ENCODE assay signal across 19 cellular contexts in the genomic region with DNA sequence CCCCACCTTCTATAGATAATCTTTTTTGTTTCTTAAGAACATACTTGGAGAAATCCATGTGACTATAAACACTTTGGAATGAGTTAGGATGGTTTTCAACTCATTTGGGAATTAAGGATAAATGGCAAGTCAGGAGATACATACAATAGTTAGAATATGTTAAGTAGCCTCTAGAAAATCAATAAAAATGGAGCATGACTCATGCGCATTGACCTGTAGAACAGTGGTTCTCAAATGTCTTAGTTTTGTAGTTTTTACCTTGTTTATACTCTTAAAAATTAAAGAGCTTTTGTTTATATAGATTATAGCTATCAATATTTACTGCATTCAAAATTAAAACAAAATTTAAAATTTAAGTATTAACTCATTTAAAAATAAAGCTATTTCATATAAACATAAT.
"Had no signal": no experiment of that assay in that cellular context is flagged by ENCODE, and none has a peak within 500 bp of the region (broad histone marks: within the 10 kb centered on the region; RNA-seq: fewer than 3 reads in every experiment).

No MANE protein-coding gene starts in this region.

- H3K27ac Mint-ChIP-seq: activated naive CD8-positive, alpha-beta T cell; activated T-cell treated with anti-CD3 and anti-CD28 coated beads, Interleukin-2, amount 50 U/mL, for 24 hours; naive B cell; stimulated activated naive B cell treated with anti-CD40 and anti-IgM and Interleukin-4, amounts not matched to agents 10 μg/mL and 1 μg/mL and 100 μg/mL, for 72 hours had no signal

- H3K4me1 ChIP-seq: breast epithelium, lower lobe of right lung, parathyroid adenoma, right atrium auricular region, spleen had no signal

- FAIRE-seq: endothelial cell of umbilical vein had no signal

- ATAC-seq: gastroesophageal sphincter; lower lobe of right lung; stimulated activated naive B cell treated with anti-CD40 and anti-IgM and Interleukin-4, amounts not matched to agents 10 μg/mL and 1 μg/mL and 100 μg/mL, for 72 hours had no signal

- H3K4me3 ChIP-seq: breast epithelium, gastroesophageal sphincter, lower lobe of right lung, right atrium auricular region, spleen had no signal

- H3K36me3 ChIP-seq: breast epithelium, right atrium auricular region had no signal

- H3K9ac ChIP-seq: parathyroid adenoma had no signal

- H3K27ac ChIP-seq: breast epithelium, gastroesophageal sphincter, lower lobe of right lung, parathyroid adenoma, right atrium auricular region, spleen had no signal

- H3K4me3 Mint-ChIP-seq: activated naive CD8-positive, alpha-beta T cell; activated T-cell treated with anti-CD3 and anti-CD28 coated beads, Interleukin-2, amount 50 U/mL, for 24 hours; naive B cell; stimulated activated naive B cell treated with anti-CD40 and anti-IgM and Interleukin-4, amounts not matched to agents 10 μg/mL and 1 μg/mL and 100 μg/mL, for 72 hours had no signal

- H2AFZ ChIP-seq: parathyroid adenoma had no signal

- DNase-seq: activated CD4-positive, alpha-beta T cell treated with anti-CD3 and anti-CD28 coated beads, Interleukin-2, amount 50 U/mL, for 4 hours; activated CD4-positive, CD25-positive, alpha-beta regulatory T cell treated with anti-CD3 and anti-CD28 coated beads, Interleukin-2, amount 50 U/mL, for 72 hours; activated gamma-delta T cell; activated T-cell treated with anti-CD3 and anti-CD28 coated beads, Interleukin-2, amount 50 U/mL, for 24 hours; anterior cingulate cortex; kidney glomerular epithelial cell; lower lobe of right lung; naive B cell; spleen; stimulated activated CD4-positive, alpha-beta T cell treated with anti-CD3 and anti-CD28 coated beads, Interleukin-2, amount 100 ng/mL, for 24 hours; stimulated activated naive B cell treated with anti-CD40 and anti-IgM and Interleukin-4, amounts not matched to agents 10 μg/mL and 1 μg/mL and 100 μg/mL, for 72 hours; T-helper 2 cell; trophoblast cell had no signal

- H3K27me3 ChIP-seq: breast epithelium, gastroesophageal sphincter, right atrium auricular region, spleen had no signal

- H3K27me3 Mint-ChIP-seq: activated naive CD8-positive, alpha-beta T cell; activated T-cell treated with anti-CD3 and anti-CD28 coated beads, Interleukin-2, amount 50 U/mL, for 24 hours; naive B cell; stimulated activated naive B cell treated with anti-CD40 and anti-IgM and Interleukin-4, amounts not matched to agents 10 μg/mL and 1 μg/mL and 100 μg/mL, for 72 hours had no signal
